ENCODE assay signal across 1 cellular context in the genomic region with DNA sequence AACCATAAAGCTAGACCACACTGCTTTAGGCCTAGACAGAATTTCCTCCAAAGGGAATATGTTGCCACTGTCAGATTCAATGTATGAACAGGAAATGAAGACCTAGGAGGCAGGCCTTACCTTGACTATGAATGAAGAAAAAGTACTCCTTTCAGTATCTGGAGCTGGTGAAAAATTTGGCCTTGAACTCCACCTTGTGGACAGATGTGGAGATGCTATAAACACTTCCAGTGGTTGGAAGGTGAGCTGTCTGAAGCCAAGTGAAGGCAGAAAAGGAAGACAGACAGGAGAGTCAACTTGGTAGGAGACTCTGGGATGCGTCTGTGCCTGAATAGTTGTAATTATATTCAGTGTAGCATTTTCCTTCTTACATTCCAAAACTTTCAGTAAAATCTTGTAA.
TF ChIP-seq lines count a peak whose summit lies in the region.

No MANE protein-coding gene starts in this region.

TF ChIP-seq in GM23338, 12 proteins besides CTCF, POLR2A, EP300 and RAD21 (continued from another document):
- TF ChIP-seq, protein P1, sequence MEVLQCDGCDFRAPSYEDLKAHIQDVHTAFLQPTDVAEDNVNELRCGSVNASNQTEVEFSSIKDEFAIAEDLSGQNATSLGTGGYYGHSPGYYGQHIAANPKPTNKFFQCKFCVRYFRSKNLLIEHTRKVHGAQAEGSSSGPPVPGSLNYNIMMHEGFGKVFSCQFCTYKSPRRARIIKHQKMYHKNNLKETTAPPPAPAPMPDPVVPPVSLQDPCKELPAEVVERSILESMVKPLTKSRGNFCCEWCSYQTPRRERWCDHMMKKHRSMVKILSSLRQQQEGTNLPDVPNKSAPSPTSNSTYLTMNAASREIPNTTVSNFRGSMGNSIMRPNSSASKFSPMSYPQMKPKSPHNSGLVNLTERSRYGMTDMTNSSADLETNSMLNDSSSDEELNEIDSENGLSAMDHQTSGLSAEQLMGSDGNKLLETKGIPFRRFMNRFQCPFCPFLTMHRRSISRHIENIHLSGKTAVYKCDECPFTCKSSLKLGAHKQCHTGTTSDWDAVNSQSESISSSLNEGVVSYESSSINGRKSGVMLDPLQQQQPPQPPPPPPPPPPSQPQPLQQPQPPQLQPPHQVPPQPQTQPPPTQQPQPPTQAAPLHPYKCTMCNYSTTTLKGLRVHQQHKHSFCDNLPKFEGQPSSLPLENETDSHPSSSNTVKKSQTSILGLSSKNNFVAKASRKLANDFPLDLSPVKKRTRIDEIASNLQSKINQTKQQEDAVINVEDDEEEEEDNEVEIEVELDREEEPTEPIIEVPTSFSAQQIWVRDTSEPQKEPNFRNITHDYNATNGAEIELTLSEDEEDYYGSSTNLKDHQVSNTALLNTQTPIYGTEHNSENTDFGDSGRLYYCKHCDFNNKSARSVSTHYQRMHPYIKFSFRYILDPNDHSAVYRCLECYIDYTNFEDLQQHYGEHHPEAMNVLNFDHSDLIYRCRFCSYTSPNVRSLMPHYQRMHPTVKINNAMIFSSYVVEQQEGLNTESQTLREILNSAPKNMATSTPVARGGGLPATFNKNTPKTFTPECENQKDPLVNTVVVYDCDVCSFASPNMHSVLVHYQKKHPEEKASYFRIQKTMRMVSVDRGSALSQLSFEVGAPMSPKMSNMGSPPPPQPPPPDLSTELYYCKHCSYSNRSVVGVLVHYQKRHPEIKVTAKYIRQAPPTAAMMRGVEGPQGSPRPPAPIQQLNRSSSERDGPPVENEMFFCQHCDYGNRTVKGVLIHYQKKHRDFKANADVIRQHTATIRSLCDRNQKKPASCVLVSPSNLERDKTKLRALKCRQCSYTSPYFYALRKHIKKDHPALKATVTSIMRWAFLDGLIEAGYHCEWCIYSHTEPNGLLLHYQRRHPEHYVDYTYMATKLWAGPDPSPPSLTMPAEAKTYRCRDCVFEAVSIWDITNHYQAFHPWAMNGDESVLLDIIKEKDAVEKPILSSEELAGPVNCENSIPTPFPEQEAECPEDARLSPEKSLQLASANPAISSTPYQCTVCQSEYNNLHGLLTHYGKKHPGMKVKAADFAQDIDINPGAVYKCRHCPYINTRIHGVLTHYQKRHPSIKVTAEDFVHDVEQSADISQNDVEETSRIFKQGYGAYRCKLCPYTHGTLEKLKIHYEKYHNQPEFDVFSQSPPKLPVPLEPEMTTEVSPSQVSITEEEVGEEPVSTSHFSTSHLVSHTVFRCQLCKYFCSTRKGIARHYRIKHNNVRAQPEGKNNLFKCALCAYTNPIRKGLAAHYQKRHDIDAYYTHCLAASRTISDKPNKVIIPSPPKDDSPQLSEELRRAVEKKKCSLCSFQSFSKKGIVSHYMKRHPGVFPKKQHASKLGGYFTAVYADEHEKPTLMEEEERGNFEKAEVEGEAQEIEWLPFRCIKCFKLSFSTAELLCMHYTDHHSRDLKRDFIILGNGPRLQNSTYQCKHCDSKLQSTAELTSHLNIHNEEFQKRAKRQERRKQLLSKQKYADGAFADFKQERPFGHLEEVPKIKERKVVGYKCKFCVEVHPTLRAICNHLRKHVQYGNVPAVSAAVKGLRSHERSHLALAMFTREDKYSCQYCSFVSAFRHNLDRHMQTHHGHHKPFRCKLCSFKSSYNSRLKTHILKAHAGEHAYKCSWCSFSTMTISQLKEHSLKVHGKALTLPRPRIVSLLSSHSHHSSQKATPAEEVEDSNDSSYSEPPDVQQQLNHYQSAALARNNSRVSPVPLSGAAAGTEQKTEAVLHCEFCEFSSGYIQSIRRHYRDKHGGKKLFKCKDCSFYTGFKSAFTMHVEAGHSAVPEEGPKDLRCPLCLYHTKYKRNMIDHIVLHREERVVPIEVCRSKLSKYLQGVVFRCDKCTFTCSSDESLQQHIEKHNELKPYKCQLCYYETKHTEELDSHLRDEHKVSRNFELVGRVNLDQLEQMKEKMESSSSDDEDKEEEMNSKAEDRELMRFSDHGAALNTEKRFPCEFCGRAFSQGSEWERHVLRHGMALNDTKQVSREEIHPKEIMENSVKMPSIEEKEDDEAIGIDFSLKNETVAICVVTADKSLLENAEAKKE (CRISPR knock-in tag; IDR thresholded peaks at IDR 0.05), result no peak
